ENCODE assay signal across 8 cellular contexts in the genomic region with DNA sequence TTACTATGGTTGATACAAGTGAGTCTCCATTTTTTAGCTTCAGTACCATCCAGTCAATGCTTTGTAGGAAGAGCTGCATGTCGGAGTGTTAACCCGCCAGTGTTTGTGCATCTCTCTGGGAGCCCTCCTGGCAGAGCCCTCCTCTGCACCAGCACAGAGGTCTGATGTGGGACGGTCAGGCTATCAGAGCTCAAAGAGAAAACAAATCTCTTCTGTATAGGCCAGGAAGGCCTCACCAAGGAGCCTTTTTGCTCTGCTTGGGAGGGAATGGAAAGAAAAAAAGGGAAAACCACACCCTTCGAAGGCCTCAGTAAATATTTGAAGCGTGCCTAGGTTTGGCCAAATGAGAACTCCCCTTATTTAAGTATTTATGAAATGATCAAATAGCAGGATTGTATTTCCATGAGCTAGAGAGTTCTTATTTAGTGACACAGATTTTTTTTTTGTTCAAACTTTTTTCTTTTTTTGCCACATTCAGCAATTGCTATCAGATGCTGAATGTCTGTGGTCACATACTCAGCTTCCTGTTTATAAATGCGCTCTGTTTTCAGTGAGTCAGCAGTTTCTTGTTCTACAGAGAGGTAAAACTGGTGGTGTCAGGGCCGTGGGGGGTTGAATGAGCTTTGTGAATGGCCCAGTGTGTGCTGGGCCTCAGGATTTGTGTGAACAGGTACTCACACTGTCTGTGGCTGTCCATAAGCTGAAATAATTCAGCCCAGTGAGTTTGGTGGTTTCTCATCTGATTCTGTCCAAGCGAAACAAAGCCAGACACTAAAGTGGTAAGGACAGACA.
DNase-seq lines count a peak whose midpoint lies in the region; ATAC-seq and TF ChIP-seq lines count a peak whose summit lies in the region.

No MANE protein-coding gene starts in this region.

- ATAC-seq in HG03342 (IDR thresholded peaks at IDR 0.05; ENCODE audit: unreplicated experiment): peak; percentile 65

- in situ Hi-C loops in brain microvascular endothelial cell (cut with HindIII; ENCODE audit: low pct_ligation_motif_present, low sequenced_read_pairs): no loop called here

- DNase-seq in NCI-H748 (lab: John Stamatoyannopoulos, UW; ENCODE audit: unreplicated experiment) (peak; percentile 37), NCI-H748 treated with DMSO at 0.1 percent for 48 hours (lab: John Stamatoyannopoulos, UW) (no peak), brain microvascular endothelial cell (peak; percentile 91), kidney glomerular epithelial cell (lab: John Stamatoyannopoulos, UW) (peak; percentile 65), anterior cingulate cortex (lab: John Stamatoyannopoulos, UW) (no peak)
- peak in 2 of 3 donors; percentile 2 to 16 for DNase-seq in stimulated activated CD4-positive, alpha-beta T cell treated with anti-CD3 and anti-CD28 coated beads, TNF-alpha, amount 100 ng/mL, for 1 hour (ENCODE audit: low read depth in 3 of 3, low spot score in 1 of 3)

- peaks cover 4% of the 10 kb centered on the region for H3K9me3 Mint-ChIP-seq in T-helper 1 cell treated with Interleukin-12 subunit alpha and Interleukin-12 subunit beta and Interleukin-4 antibody, amounts not matched to agents 30 μg/mL and 1 μg/mL, for 36 hours

- H3K4me3 Mint-ChIP-seq in T-helper 1 cell treated with Interleukin-12 subunit alpha and Interleukin-12 subunit beta and Interleukin-4 antibody, amounts not matched to agents 30 μg/mL and 1 μg/mL, for 36 hours: peak overlapping the region; percentile 52

- H3K36me3 Mint-ChIP-seq in T-helper 1 cell treated with Interleukin-12 subunit alpha and Interleukin-12 subunit beta and Interleukin-4 antibody, amounts not matched to agents 30 μg/mL and 1 μg/mL, for 36 hours (ENCODE audit: low read depth): peaks cover 14% of the 10 kb centered on the region

- H3K36me3 ChIP-seq in brain microvascular endothelial cell (replicated peaks): no peaks in the 10 kb centered on the region

- no peak for TF ChIP-seq CTCF in brain microvascular endothelial cell (IDR thresholded peaks at IDR 0.05; ENCODE audit: low read depth, low read length, missing control alignments)

- H3K4me3 ChIP-seq in brain microvascular endothelial cell (ENCODE audit: low read depth, low read length): no peak overlapping the region

- peak overlapping the region; percentile 74 for H3K27ac ChIP-seq in brain microvascular endothelial cell

- H3K27me3 ChIP-seq in brain microvascular endothelial cell (replicated peaks): no peaks in the 10 kb centered on the region

- H3K4me1 Mint-ChIP-seq in T-helper 1 cell treated with Interleukin-12 subunit alpha and Interleukin-12 subunit beta and Interleukin-4 antibody, amounts not matched to agents 30 μg/mL and 1 μg/mL, for 36 hours (ENCODE audit: low read depth): peaks cover 40% of the 10 kb centered on the region

- peak overlapping the region; percentile 90 for H3K27ac Mint-ChIP-seq in T-helper 1 cell treated with Interleukin-12 subunit alpha and Interleukin-12 subunit beta and Interleukin-4 antibody, amounts not matched to agents 30 μg/mL and 1 μg/mL, for 36 hours

- no peaks in the 10 kb centered on the region for H3K27me3 Mint-ChIP-seq in T-helper 1 cell treated with Interleukin-12 subunit alpha and Interleukin-12 subunit beta and Interleukin-4 antibody, amounts not matched to agents 30 μg/mL and 1 μg/mL, for 36 hours (ENCODE audit: low read depth)

Comparison
In these comparisons a context has a peak if more than half of its experiments do, and no peak if none do; other contexts are left out.
1. DNase-seq: peak in NCI-H748 (single experiment), brain microvascular endothelial cell (single experiment), kidney glomerular epithelial cell (single experiment) and stimulated activated CD4-positive, alpha-beta T cell treated with anti-CD3 and anti-CD28 coated beads, TNF-alpha, amount 100 ng/mL, for 1 hour (2 of 3); none in NCI-H748 treated with DMSO at 0.1 percent for 48 hours (single experiment) and anterior cingulate cortex (0 of 58).